Comparison of ENCODE assay signal across 23 cellular contexts in genomic region chr13:112161441-112162301, GRCh38.
DNase-seq lines count a peak whose midpoint lies in the region; ATAC-seq, FAIRE-seq and TF ChIP-seq lines count a peak whose summit lies in the region.
"Had no signal": no experiment of that assay in that cellular context is flagged by ENCODE, and none has a peak within 500 bp of the region (broad histone marks: within the 10 kb centered on the region; RNA-seq: fewer than 3 reads in every experiment).

No MANE protein-coding gene starts in this region.

- no peak for FAIRE-seq in HepG2 (lab: Jason Lieb, UNC)

- in situ Hi-C loops in HepG2 (cut with HindIII; ENCODE audit: extremely low pct_ligation_motif_present, low pct_unique_long_range_greater_than_20kb): no loop called here

- TF ChIP-seq CTCF in HepG2 (CRISPR knock-in tag; IDR thresholded peaks at IDR 0.05): no peak
- TF ChIP-seq CTCF in right lobe of liver (IDR thresholded peaks at IDR 0.05): no peak

- ATAC-seq in HepG2: peak; percentile 49
- no peak for ATAC-seq in right lobe of liver
- ATAC-seq in GM19397 (IDR thresholded peaks at IDR 0.05; ENCODE audit: unreplicated experiment): no peak
- ATAC-seq in HG02678 (IDR thresholded peaks at IDR 0.05; ENCODE audit: unreplicated experiment): no peak
- ATAC-seq: gastroesophageal sphincter, PC-3, right cardiac atrium had no signal

- peak overlapping the region; percentile 18; the same call in 1 of the 2 replicates for H3K9ac ChIP-seq in HepG2 (ENCODE audit: insufficient read depth, low read depth, low read length)

- TF ChIP-seq EP300 in HepG2 (IDR thresholded peaks at IDR 0.05; ENCODE audit: low read depth in 2 of 2, low read length in 2 of 2): no peak
- TF ChIP-seq EP300 in HepG2 (CRISPR knock-in tag; IDR thresholded peaks at IDR 0.05; ENCODE audit: borderline replicate concordance): no peak

- no peaks in the 10 kb centered on the region for H4K20me1 ChIP-seq in HepG2 (ENCODE audit: insufficient read depth, low read length)

- no peaks in the 10 kb centered on the region for H3K36me3 ChIP-seq in HepG2 (replicated peaks in 1 of 2; ENCODE audit: control insufficient read depth in 1 of 2, insufficient read depth in 2 of 2, low read length in 2 of 2)
- no peaks in the 10 kb centered on the region for H3K36me3 ChIP-seq in right lobe of liver
- no peaks in the 10 kb centered on the region for H3K36me3 ChIP-seq in ectodermal cell (ENCODE audit: control insufficient read depth, insufficient read depth, low read length)
- H3K36me3 ChIP-seq: breast epithelium, gastroesophageal sphincter, neutrophil, upper lobe of left lung had no signal

- no TSS peak for BruUV-seq in HepG2 (replicated peaks; lab: Mats Ljungman, UMichigan)

- H3K27me3 ChIP-seq in HepG2 (ENCODE audit: control insufficient read depth in 1 of 2, insufficient read depth in 2 of 2, low read length in 2 of 2) (peaks cover 0 to 13% of the 10 kb centered on the region in 2 experiments; a peak in 3 of 5 replicates), right lobe of liver (no peaks in the 10 kb centered on the region), ectodermal cell (ENCODE audit: control insufficient read depth, insufficient read depth, low read length, poor library complexity, severe bottlenecking) (no peaks in the 10 kb centered on the region)
- H3K27me3 ChIP-seq: upper lobe of left lung had no signal

- peak overlapping the region; percentile 56 for H3K4me2 ChIP-seq in HepG2 (ENCODE audit: low read depth, low read length)

- peaks cover 38% of the 10 kb centered on the region for H3K4me1 ChIP-seq in HepG2 (ENCODE audit: insufficient read depth, low read length)
- H3K4me1 ChIP-seq in right lobe of liver: no peaks in the 10 kb centered on the region
- peaks cover 54% of the 10 kb centered on the region for H3K4me1 ChIP-seq in ectodermal cell (ENCODE audit: control insufficient read depth, insufficient read depth, low read length)
- H3K4me1 ChIP-seq: breast epithelium, gastroesophageal sphincter, upper lobe of left lung had no signal

- H2AFZ ChIP-seq in HepG2 (ENCODE audit: low read length): peak overlapping the region; percentile 46

- H3K79me2 ChIP-seq in HepG2 (ENCODE audit: insufficient read depth, low read length): no peaks in the 10 kb centered on the region

- peaks cover 3% of the 10 kb centered on the region; the same call in 1 of the 2 replicates for H3K9me3 ChIP-seq in HepG2 (ENCODE audit: low read length)
- no peaks in the 10 kb centered on the region for H3K9me3 ChIP-seq in right lobe of liver
- H3K9me3 ChIP-seq in ectodermal cell (ENCODE audit: control insufficient read depth, low read length): no peaks in the 10 kb centered on the region
- H3K9me3 ChIP-seq: breast epithelium, neutrophil, upper lobe of left lung had no signal

- H3K27ac ChIP-seq in HepG2 (ENCODE audit: extremely low read length, insufficient read depth, low read length): no peak overlapping the region
- H3K27ac ChIP-seq in right lobe of liver: no peak overlapping the region
- H3K27ac ChIP-seq in ectodermal cell (ENCODE audit: insufficient read depth, low read depth, low read length, poor library complexity, severe bottlenecking): peak overlapping the region; percentile 99
- H3K27ac ChIP-seq: breast epithelium, gastroesophageal sphincter, neutrophil, upper lobe of left lung had no signal

- 40% methylated on average over 22 of the region's 22 CpGs for WGBS in HepG2 (ENCODE audit: low lambda C conversion rate)
- 29% methylated on average over 19 of the region's 22 CpGs for WGBS in right lobe of liver (ENCODE audit: insufficient coverage, low coverage, low lambda C conversion rate, missing lambda C conversion rate)
- WGBS in ectodermal cell, 2 experiments: 1 to 2% methylated on average over 19 to 21 of the region's 22 CpGs

- intact Hi-C loops in HepG2 (cut with micrococcal nuclease; ENCODE audit: unreplicated experiment): no loop called here
- intact Hi-C loops in right lobe of liver (cut with DNase I): no loop called here

- peak; percentile 10 for DNase-seq in HepG2 (ENCODE audit: low spot score)
- DNase-seq in right lobe of liver: no peak
- DNase-seq in mesenteric fat pad (ENCODE audit: low spot score): peak; percentile 60
- DNase-seq in superior temporal gyrus (ENCODE audit: extremely low spot score): no peak
- DNase-seq in NCI-H82 (lab: John Stamatoyannopoulos, UW): no peak
- DNase-seq: activated B cell treated with CpG ODN at 0.5 μM for 24 hours; activated CD4-positive, alpha-beta memory T cell treated with anti-CD3 and anti-CD28 coated beads, Interleukin-2, amount 10 ng/mL, durations not matched to agents 7 days and 5 days; activated naive CD8-positive, alpha-beta T cell treated with anti-CD3 and anti-CD28 coated beads for 36 hours; activated T-cell treated with anti-CD3 and anti-CD28 coated beads, Interleukin-2, amount 50 U/mL, for 24 hours; dermis blood vessel endothelial cell; NCI-H1694; NCI-H524; PC-3; right cardiac atrium; stimulated activated naive CD4-positive, alpha-beta T cell treated with Interleukin-2 at 50 U/mL for 16 hours; T-helper 2 cell; upper lobe of left lung had no signal

- CTCF ChIA-PET in HepG2 (lab: Yijun Ruan, JAX; ENCODE audit: low intra/inter-chr PET ratio, low total read pairs): no interaction called here

- no peak for TF ChIP-seq RAD21 in HepG2 (CRISPR knock-in tag; IDR thresholded peaks at IDR 0.05)

- no peak for TF ChIP-seq POLR2A in HepG2 (IDR thresholded peaks at IDR 0.05; ENCODE audit: insufficient read depth in 1 of 2, low read depth in 2 of 2, low read length in 2 of 2)
- TF ChIP-seq POLR2A in right lobe of liver (IDR thresholded peaks at IDR 0.05): no peak

- POLR2A ChIA-PET in HepG2 (lab: Yijun Ruan, JAX): no interaction called here

- H3K4me3 ChIP-seq in HepG2 (replicated peaks in 1 of 3; ENCODE audit: insufficient read depth in 1 of 3, low read depth in 2 of 3, low read length in 3 of 3) (peak overlapping the region in 1 of 3 experiments; percentile 29; a peak in 1 of 6 replicates), right lobe of liver (no peak overlapping the region), ectodermal cell (ENCODE audit: insufficient read depth, low read depth, low read length) (no peak overlapping the region)
- H3K4me3 ChIP-seq: breast epithelium, gastroesophageal sphincter, upper lobe of left lung had no signal

TF ChIP-seq in HepG2, 621 proteins besides CTCF, POLR2A, EP300 and RAD21:
- TF ChIP-seq ZNF335 (CRISPR knock-in tag; IDR thresholded peaks at IDR 0.05): peak; percentile 57; the same call in 1 of the 2 replicates
- TF ChIP-seq SP2 (CRISPR knock-in tag; IDR thresholded peaks at IDR 0.05): no peak
- no peak for TF ChIP-seq ZNF589 (CRISPR knock-in tag; conservative IDR thresholded peaks at IDR 0.05)
- TF ChIP-seq NR2F1 (CRISPR knock-in tag; IDR thresholded peaks at IDR 0.05): peak in 1 of 2 experiments; percentile 49; a peak in 1 of 4 replicates
- TF ChIP-seq RFX1 (IDR thresholded peaks at IDR 0.05): peak; percentile 29; the same call in 1 of the 2 replicates
- TF ChIP-seq ZBTB33 (CRISPR knock-in tag; IDR thresholded peaks at IDR 0.05): no peak
- TF ChIP-seq ZBTB38 (CRISPR knock-in tag; IDR thresholded peaks at IDR 0.05): peak; percentile 56

Comparison
In these comparisons a context has a peak if more than half of its experiments do, and no peak if none do; other contexts are left out.
1. DNase-seq: peak in HepG2 (single experiment) and mesenteric fat pad (single experiment); none in right lobe of liver (0 of 3), superior temporal gyrus (single experiment) and NCI-H82 (single experiment).